ENCODE assay signal across 8 cellular contexts in the genomic region with DNA sequence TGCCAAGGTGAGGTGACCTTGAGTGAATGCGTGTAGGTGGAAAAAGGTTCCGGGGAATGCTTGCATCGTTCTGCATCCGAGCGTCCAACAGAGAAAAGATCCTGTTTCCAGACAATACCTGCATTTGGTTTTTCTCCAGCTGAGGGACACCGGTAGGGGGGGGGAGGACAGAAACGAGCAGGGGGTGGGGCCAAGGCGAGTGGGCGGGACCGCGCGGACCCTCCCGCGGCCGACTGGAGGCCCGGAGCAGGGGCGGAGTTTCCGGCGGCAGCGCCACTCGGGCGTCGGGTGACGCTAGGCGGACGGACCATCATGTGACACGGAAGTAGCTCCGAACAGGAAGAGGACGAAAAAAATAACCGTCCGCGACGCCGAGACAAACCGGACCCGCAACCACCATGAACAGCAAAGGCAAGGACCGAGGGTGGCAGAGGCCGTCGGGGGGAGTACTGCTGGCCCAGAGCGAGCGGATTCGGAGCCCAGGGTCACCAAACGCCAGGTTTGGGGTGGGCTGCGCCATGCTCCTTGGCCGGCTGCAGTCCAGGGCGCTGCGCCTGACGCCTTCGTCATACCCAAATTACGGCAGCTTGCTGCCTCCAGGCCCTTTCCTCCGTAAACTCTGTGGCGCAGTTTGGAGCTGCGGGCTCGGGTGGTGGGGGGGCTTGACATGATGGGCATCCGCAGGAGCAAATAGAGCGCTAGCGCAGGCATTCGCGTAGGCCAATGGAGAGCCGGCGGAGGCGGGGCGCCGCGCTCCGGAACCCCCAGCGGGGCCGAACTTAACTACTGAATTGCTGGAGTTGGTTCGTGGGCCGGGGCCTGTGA. TPM values are rescaled to one million over a fixed set of nuclear protein-coding genes. Genes with fewer than 3 reads are reported as not detected.
DNase-seq lines count a peak whose midpoint lies in the region; ATAC-seq, FAIRE-seq and TF ChIP-seq lines count a peak whose summit lies in the region.

A gene with protein sequence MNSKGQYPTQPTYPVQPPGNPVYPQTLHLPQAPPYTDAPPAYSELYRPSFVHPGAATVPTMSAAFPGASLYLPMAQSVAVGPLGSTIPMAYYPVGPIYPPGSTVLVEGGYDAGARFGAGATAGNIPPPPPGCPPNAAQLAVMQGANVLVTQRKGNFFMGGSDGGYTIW (plus strand): TSS at position 317 of the 825 bp plus-strand sequence. CDS start 82 bp downstream, at position 399.

- POLR2A ChIA-PET in HepG2 (lab: Yijun Ruan, JAX): interaction anchor here (0.6 to 2.3 kb wide), 19 partner anchors 9 to 610 kb away, joined by 3 to 43 read pairs (median 5); a partner anchor contains a TSS

- peak within 1 kb of the TSS; percentile 97 to 100 (median 100) for H3K27ac Mint-ChIP-seq in CD14-positive monocyte

- peaks cover 0 to 2% (median 2%) of the 10 kb centered on the region in 3 donors for H3K27me3 Mint-ChIP-seq in CD14-positive monocyte (ENCODE audit: low read depth in 3 of 3)

- H3K36me3 Mint-ChIP-seq in CD14-positive monocyte: peaks cover 30 to 37% of the 10 kb centered on the region in 2 donors

- H3K27ac ChIP-seq in HepG2 (ENCODE audit: extremely low read length, insufficient read depth, low read length): peak within 1 kb of the TSS; percentile 100

- peak within 1 kb of the TSS; percentile 92 to 97 for H3K4me3 Mint-ChIP-seq in CD14-positive monocyte

- H3K4me1 ChIP-seq in HepG2 (ENCODE audit: insufficient read depth, low read length): peaks cover 18% of the 10 kb centered on the region

- no peak for TF ChIP-seq EP300 in HepG2 (IDR thresholded peaks at IDR 0.05; ENCODE audit: low read depth in 2 of 2, low read length in 2 of 2)
- no peak for TF ChIP-seq EP300 in HepG2 (CRISPR knock-in tag; IDR thresholded peaks at IDR 0.05; ENCODE audit: borderline replicate concordance)

- FAIRE-seq in HepG2 (lab: Jason Lieb, UNC): peak; percentile 72

- ATAC-seq in GM19351 (IDR thresholded peaks at IDR 0.05; ENCODE audit: unreplicated experiment) (peak; percentile 92), HG03521 (IDR thresholded peaks at IDR 0.05; ENCODE audit: unreplicated experiment) (peak; percentile 90), HepG2 (peak; percentile 97)

- in situ Hi-C loops in HepG2 (cut with HindIII; ENCODE audit: extremely low pct_ligation_motif_present, low pct_unique_long_range_greater_than_20kb): no loop called here

- peaks cover 7% of the 10 kb centered on the region for H3K79me2 ChIP-seq in HepG2 (ENCODE audit: insufficient read depth, low read length)

- WGBS in HepG2 (ENCODE audit: low lambda C conversion rate): 0% methylated on average over 30 of the region's 70 CpGs

- no peaks in the 10 kb centered on the region; a peak in 1 of 5 replicates for H3K27me3 ChIP-seq in HepG2 (ENCODE audit: control insufficient read depth in 1 of 2, insufficient read depth in 2 of 2, low read length in 2 of 2)

- TF ChIP-seq POLR2A in HepG2 (IDR thresholded peaks at IDR 0.05; ENCODE audit: insufficient read depth in 1 of 2, low read depth in 2 of 2, low read length in 2 of 2): peak; percentile 59 to 86

- CTCF ChIA-PET in HepG2 (lab: Yijun Ruan, JAX; ENCODE audit: low intra/inter-chr PET ratio, low total read pairs): interaction anchor here (0.6 kb wide), 1 partner anchor 416 kb away, joined by 3 read pairs; no protein-coding TSS in a partner anchor

- H3K4me2 ChIP-seq in HepG2 (ENCODE audit: low read depth, low read length): peak within 1 kb of the TSS; percentile 87

- peaks cover 0 to 3% (median 0%) of the 10 kb centered on the region in 7 donors for H3K9me3 Mint-ChIP-seq in CD14-positive monocyte

- BruUV-seq in HepG2 (replicated peaks; lab: Mats Ljungman, UMichigan): TSS peak; percentile 74

- H3K4me1 Mint-ChIP-seq in CD14-positive monocyte: peaks cover 43% of the 10 kb centered on the region

- DNase-seq in CD14-positive monocyte (ENCODE audit: low spot score) (peak; percentile 95), NCI-H69 (lab: John Stamatoyannopoulos, UW) (peak; percentile 99), dedifferentiated amniotic fluid mesenchymal stem cell (ENCODE audit: extremely low spot score) (peak; percentile 94), HepG2 (ENCODE audit: low spot score) (peak; percentile 88)
- DNase-seq in activated CD4-positive, alpha-beta T cell treated with anti-CD3 and anti-CD28 coated beads, Interleukin-2, amount 50 U/mL, for 1 hour: peak; percentile 94
- peak; percentile 97 for DNase-seq in stimulated activated CD4-positive, alpha-beta T cell treated with anti-CD3 and anti-CD28 coated beads, Interleukin-4, amount 100 ng/mL, for 1 hour

- TF ChIP-seq CTCF in CD14-positive monocyte (IDR thresholded peaks at IDR 0.05) (peak; percentile 20), HepG2 (CRISPR knock-in tag; IDR thresholded peaks at IDR 0.05) (no peak)

- peak; percentile 37; the same call in 1 of the 2 replicates for TF ChIP-seq RAD21 in HepG2 (CRISPR knock-in tag; IDR thresholded peaks at IDR 0.05)

- H4K20me1 ChIP-seq in HepG2 (ENCODE audit: insufficient read depth, low read length): no peaks in the 10 kb centered on the region

- H2AFZ ChIP-seq in HepG2 (ENCODE audit: low read length): peak within 1 kb of the TSS; percentile 96

- H3K4me3 ChIP-seq in HepG2 (replicated peaks in 1 of 3; ENCODE audit: insufficient read depth in 1 of 3, low read depth in 2 of 3, low read length in 3 of 3): peak within 1 kb of the TSS; percentile 99 to 100 (median 100)

- intact Hi-C loops in CD14-positive monocyte (cut with micrococcal nuclease) (loop anchor here in 1 of 2 donors (2.0 to 10.0 kb wide), 2 partner anchors 20 to 64 kb away; a partner anchor contains a TSS), HepG2 (cut with micrococcal nuclease; ENCODE audit: unreplicated experiment) (no loop called here)

- no peaks in the 10 kb centered on the region for H3K9me3 ChIP-seq in HepG2 (ENCODE audit: low read length)

- peak within 1 kb of the TSS; percentile 100 for H3K9ac ChIP-seq in HepG2 (ENCODE audit: insufficient read depth, low read depth, low read length)

- H3K36me3 ChIP-seq in HepG2 (replicated peaks in 1 of 2; ENCODE audit: control insufficient read depth in 1 of 2, insufficient read depth in 2 of 2, low read length in 2 of 2): peaks cover 8 to 27% of the 10 kb centered on the region in 2 experiments

TF ChIP-seq in HepG2, 621 proteins besides CTCF, POLR2A, EP300 and RAD21 (continues in another document):
- 0 out of 2 replicates have a peak, but pooled peaks have one; percentile 31 for TF ChIP-seq FIP1L1 (IDR thresholded peaks at IDR 0.05; ENCODE audit: borderline replicate concordance, insufficient read depth, low read depth, low read length)
- peak; percentile 88; the same call in 1 of the 2 replicates for TF ChIP-seq NRL (CRISPR knock-in tag; IDR thresholded peaks at IDR 0.05; ENCODE audit: borderline replicate concordance)
- TF ChIP-seq NCOA1 (CRISPR knock-in tag; IDR thresholded peaks at IDR 0.05): no peak
- no peak for TF ChIP-seq ZNF556 (CRISPR knock-in tag; IDR thresholded peaks at IDR 0.05; ENCODE audit: borderline replicate concordance)
- TF ChIP-seq, protein P1, sequence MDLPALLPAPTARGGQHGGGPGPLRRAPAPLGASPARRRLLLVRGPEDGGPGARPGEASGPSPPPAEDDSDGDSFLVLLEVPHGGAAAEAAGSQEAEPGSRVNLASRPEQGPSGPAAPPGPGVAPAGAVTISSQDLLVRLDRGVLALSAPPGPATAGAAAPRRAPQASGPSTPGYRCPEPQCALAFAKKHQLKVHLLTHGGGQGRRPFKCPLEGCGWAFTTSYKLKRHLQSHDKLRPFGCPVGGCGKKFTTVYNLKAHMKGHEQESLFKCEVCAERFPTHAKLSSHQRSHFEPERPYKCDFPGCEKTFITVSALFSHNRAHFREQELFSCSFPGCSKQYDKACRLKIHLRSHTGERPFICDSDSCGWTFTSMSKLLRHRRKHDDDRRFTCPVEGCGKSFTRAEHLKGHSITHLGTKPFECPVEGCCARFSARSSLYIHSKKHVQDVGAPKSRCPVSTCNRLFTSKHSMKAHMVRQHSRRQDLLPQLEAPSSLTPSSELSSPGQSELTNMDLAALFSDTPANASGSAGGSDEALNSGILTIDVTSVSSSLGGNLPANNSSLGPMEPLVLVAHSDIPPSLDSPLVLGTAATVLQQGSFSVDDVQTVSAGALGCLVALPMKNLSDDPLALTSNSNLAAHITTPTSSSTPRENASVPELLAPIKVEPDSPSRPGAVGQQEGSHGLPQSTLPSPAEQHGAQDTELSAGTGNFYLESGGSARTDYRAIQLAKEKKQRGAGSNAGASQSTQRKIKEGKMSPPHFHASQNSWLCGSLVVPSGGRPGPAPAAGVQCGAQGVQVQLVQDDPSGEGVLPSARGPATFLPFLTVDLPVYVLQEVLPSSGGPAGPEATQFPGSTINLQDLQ (CRISPR knock-in tag; IDR thresholded peaks at IDR 0.05): no peak
- 0 out of 2 replicates have a peak, but pooled peaks have one; percentile 0 for TF ChIP-seq CHD2 (IDR thresholded peaks at IDR 0.05; ENCODE audit: low read depth, low read length)
- no peak for TF ChIP-seq ZNF530 (CRISPR knock-in tag; IDR thresholded peaks at IDR 0.05; ENCODE audit: low read depth)
- no peak for TF ChIP-seq CBX2 (IDR thresholded peaks at IDR 0.05; ENCODE audit: low read depth, low read length)
- no peak for TF ChIP-seq CBX2 (CRISPR knock-in tag; IDR thresholded peaks at IDR 0.05; ENCODE audit: low read depth)

RNA-seq across cellular contexts. Expression of the gene that starts here (rescaled TPM):
- 1,000 to 10,000 TPM; 1,697 to 2,004 TPM for polyA plus RNA-seq in CD14-positive monocyte
- total RNA-seq in HepG2 (2016; rRNA removed; fragmentation: Illumina TruSeq; extraction: Trizol): 64.5 and 84.2 TPM in 2 replicates
- 15.2 and 15.6 TPM in 2 replicates for total RNA-seq in HepG2 (2016; cell fraction: cytosol; rRNA removed; fragmentation: Illumina TruSeq; extraction: Trizol; ENCODE audit: low read depth)
- total RNA-seq in HepG2 (2016; cell fraction: insoluble cytoplasmic fraction; rRNA removed; fragmentation: Illumina TruSeq; extraction: Trizol): 65.9 and 90.3 TPM in 2 replicates
- total RNA-seq in HepG2 (2016; cell fraction: membrane; rRNA removed; fragmentation: Illumina TruSeq; extraction: Trizol): 34.3 and 38.1 TPM in 2 replicates
- 34.2 and 36.6 TPM in 2 replicates for total RNA-seq in HepG2 (2016; cell fraction: nucleus; rRNA removed; fragmentation: Illumina TruSeq; extraction: Trizol)
- 222 and 258 TPM in 2 replicates for polyA plus RNA-seq in HepG2 (2011; rRNA removed)
- 182 and 210 TPM in 2 replicates for polyA plus RNA-seq in HepG2 (2011; cell fraction: cytosol; rRNA removed)
- polyA plus RNA-seq in HepG2 (2011; cell fraction: nucleus; rRNA removed): 87.4 and 88.0 TPM in 2 replicates
- polyA plus RNA-seq in HepG2 (2012): 76.2 and 108 TPM in 2 replicates
- 19.8 and 24.2 TPM in 2 replicates for polyA plus RNA-seq in HepG2 (2016; cell fraction: cytosol; fragmentation: Illumina TruSeq; extraction: Trizol; ENCODE audit: low read depth)
- 145 and 157 TPM in 2 replicates for polyA plus RNA-seq in HepG2 (2016; cell fraction: insoluble cytoplasmic fraction; fragmentation: Illumina TruSeq; extraction: Trizol; ENCODE audit: low read depth)
- polyA plus RNA-seq in HepG2 (2016; cell fraction: membrane; fragmentation: Illumina TruSeq; extraction: Trizol; ENCODE audit: low read depth): 33.9 and 34.4 TPM in 2 replicates
- 65.7 and 66.4 TPM in 2 replicates for polyA plus RNA-seq in HepG2 (2016; cell fraction: nucleus; fragmentation: Illumina TruSeq; extraction: Trizol; ENCODE audit: insufficient read depth, low read depth)
- polyA minus RNA-seq in HepG2 (2011; rRNA and poly(A)+ RNA removed; ENCODE audit: low replicate concordance): 262 and 758 TPM in 2 replicates
- 51.4 and 56.4 TPM in 2 replicates for polyA minus RNA-seq in HepG2 (2011; cell fraction: cytosol; rRNA and poly(A)+ RNA removed)
- 56.5 and 81.8 TPM in 2 replicates for polyA minus RNA-seq in HepG2 (2011; cell fraction: nucleus; rRNA and poly(A)+ RNA removed)

Comparison
In these comparisons a context has a peak if more than half of its experiments do, and no peak if none do; other contexts are left out.
1. Peak in every context shown above with its lines: DNase-seq, ATAC-seq, H3K4me3 ChIP-seq and H3K27ac ChIP-seq.